9 cellular contexts compared by ENCODE assay signal in genomic region chr2:162058973-162059668, GRCh38. TPM values are rescaled to one million over a fixed set of nuclear protein-coding genes. Genes with fewer than 3 reads are reported as not detected.
DNase-seq lines count a peak whose midpoint lies in the region; ATAC-seq and TF ChIP-seq lines count a peak whose summit lies in the region.
"Had no signal": no experiment of that assay in that cellular context is flagged by ENCODE, and none has a peak within 500 bp of the region (broad histone marks: within the 10 kb centered on the region; RNA-seq: fewer than 3 reads in every experiment).

No MANE protein-coding gene starts in this region.

- H3K27ac ChIP-seq in HUES48 (ENCODE audit: low read depth, low read length) = peak overlapping the region; percentile 59
- H3K27ac ChIP-seq in esophagus muscularis mucosa (replicated peaks in 1 of 4) = no peak overlapping the region
- H3K27ac ChIP-seq in brain microvascular endothelial cell = no peak overlapping the region

- H3K36me3 ChIP-seq in HUES48 (ENCODE audit: control insufficient read depth, insufficient read depth, low read length) (no peaks in the 10 kb centered on the region), esophagus muscularis mucosa (no peaks in the 10 kb centered on the region), brain microvascular endothelial cell (replicated peaks) (no peaks in the 10 kb centered on the region)

- ATAC-seq in GM18499 (IDR thresholded peaks at IDR 0.05; ENCODE audit: insufficient read depth, unreplicated experiment) (peak; percentile 89), GM21529 (IDR thresholded peaks at IDR 0.05; ENCODE audit: unreplicated experiment) (peak; percentile 84)
- ATAC-seq: K562 had no signal

- POLR2A ChIA-PET in HEK293T (lab: Yijun Ruan, JAX) = no interaction called here

- intact Hi-C loops in esophagus muscularis mucosa (cut with DNase I) = no loop called here
- intact Hi-C loops in posterior cingulate gyrus (cut with DNase I) = no loop called here

- DNase-seq in esophagus muscularis mucosa (ENCODE audit: extremely low spot score) (peak; percentile 42), SW480 (ENCODE audit: low spot score) (no peak), brain microvascular endothelial cell (no peak), HEK293T (ENCODE audit: extremely low spot score) (no peak), posterior cingulate gyrus (no peak)

- H3K27me3 ChIP-seq in HUES48 (ENCODE audit: control insufficient read depth, insufficient read depth, low read length) = no peaks in the 10 kb centered on the region
- no peaks in the 10 kb centered on the region for H3K27me3 ChIP-seq in esophagus muscularis mucosa
- H3K27me3 ChIP-seq in brain microvascular endothelial cell (replicated peaks) = no peaks in the 10 kb centered on the region

- no peak for TF ChIP-seq EP300 in esophagus muscularis mucosa (IDR thresholded peaks at IDR 0.05)

- in situ Hi-C loops in brain microvascular endothelial cell (cut with HindIII; ENCODE audit: low pct_ligation_motif_present, low sequenced_read_pairs) = no loop called here

- WGBS in esophagus muscularis mucosa = 88% methylated on average over 8 of the region's 8 CpGs

- no peak overlapping the region for H3K4me3 ChIP-seq in HUES48 (ENCODE audit: low read depth, low read length)
- no peak overlapping the region for H3K4me3 ChIP-seq in esophagus muscularis mucosa
- no peak overlapping the region for H3K4me3 ChIP-seq in brain microvascular endothelial cell (ENCODE audit: low read depth, low read length)
- H3K4me3 ChIP-seq: K562 had no signal

- CTCF ChIA-PET in HEK293T (lab: Yijun Ruan, JAX) = no interaction called here

- TF ChIP-seq POLR2A in esophagus muscularis mucosa (IDR thresholded peaks at IDR 0.05; ENCODE audit: low read depth) = no peak

- H3K4me1 ChIP-seq in HUES48 (ENCODE audit: control insufficient read depth, insufficient read depth, low read length) (peaks cover 11% of the 10 kb centered on the region; the same call in 1 of the 2 replicates), esophagus muscularis mucosa (no peaks in the 10 kb centered on the region)

- no peak for TF ChIP-seq CTCF in esophagus muscularis mucosa (IDR thresholded peaks at IDR 0.05)
- no peak for TF ChIP-seq CTCF in brain microvascular endothelial cell (IDR thresholded peaks at IDR 0.05; ENCODE audit: low read depth, low read length, missing control alignments)

- H3K9me3 ChIP-seq in HUES48 (ENCODE audit: control insufficient read depth, insufficient read depth, low read length) (no peaks in the 10 kb centered on the region), esophagus muscularis mucosa (peaks cover 0 to 9% (median 4%) of the 10 kb centered on the region in 4 donors)

- no peak overlapping the region for H3K9ac ChIP-seq in HUES48 (ENCODE audit: low read depth, low read length)

TF ChIP-seq in HEK293T, 16 proteins besides CTCF, POLR2A, EP300 and RAD21:
- TF ChIP-seq NFRKB (IDR thresholded peaks at IDR 0.05) (no peak), SP1 (IDR thresholded peaks at IDR 0.05) (no peak), FOXM1 (IDR thresholded peaks at IDR 0.05; ENCODE audit: borderline replicate concordance) (no peak), PKNOX1 (IDR thresholded peaks at IDR 0.05) (no peak), FOXK2 (IDR thresholded peaks at IDR 0.05) (no peak), SUZ12 (IDR thresholded peaks at IDR 0.05) (no peak), BHLHE40 (IDR thresholded peaks at IDR 0.05; ENCODE audit: borderline replicate concordance) (no peak), TARDBP (IDR thresholded peaks at IDR 0.05) (no peak), ARNT (IDR thresholded peaks at IDR 0.05) (no peak), CTBP1 (IDR thresholded peaks at IDR 0.05; ENCODE audit: borderline replicate concordance) (no peak), LEF1 (IDR thresholded peaks at IDR 0.05; ENCODE audit: borderline replicate concordance) (no peak), ELF4 (IDR thresholded peaks at IDR 0.05) (no peak)

RNA-seq across cellular contexts. Expression of gene DPP4, which starts 14.9 kb away (rescaled TPM):
- total RNA-seq in esophagus muscularis mucosa = 1 to 10 TPM; 2.2 to 4.1 (median 2.8) TPM
